Comparison of ENCODE assay signal across 8 cellular contexts in the genomic region with DNA sequence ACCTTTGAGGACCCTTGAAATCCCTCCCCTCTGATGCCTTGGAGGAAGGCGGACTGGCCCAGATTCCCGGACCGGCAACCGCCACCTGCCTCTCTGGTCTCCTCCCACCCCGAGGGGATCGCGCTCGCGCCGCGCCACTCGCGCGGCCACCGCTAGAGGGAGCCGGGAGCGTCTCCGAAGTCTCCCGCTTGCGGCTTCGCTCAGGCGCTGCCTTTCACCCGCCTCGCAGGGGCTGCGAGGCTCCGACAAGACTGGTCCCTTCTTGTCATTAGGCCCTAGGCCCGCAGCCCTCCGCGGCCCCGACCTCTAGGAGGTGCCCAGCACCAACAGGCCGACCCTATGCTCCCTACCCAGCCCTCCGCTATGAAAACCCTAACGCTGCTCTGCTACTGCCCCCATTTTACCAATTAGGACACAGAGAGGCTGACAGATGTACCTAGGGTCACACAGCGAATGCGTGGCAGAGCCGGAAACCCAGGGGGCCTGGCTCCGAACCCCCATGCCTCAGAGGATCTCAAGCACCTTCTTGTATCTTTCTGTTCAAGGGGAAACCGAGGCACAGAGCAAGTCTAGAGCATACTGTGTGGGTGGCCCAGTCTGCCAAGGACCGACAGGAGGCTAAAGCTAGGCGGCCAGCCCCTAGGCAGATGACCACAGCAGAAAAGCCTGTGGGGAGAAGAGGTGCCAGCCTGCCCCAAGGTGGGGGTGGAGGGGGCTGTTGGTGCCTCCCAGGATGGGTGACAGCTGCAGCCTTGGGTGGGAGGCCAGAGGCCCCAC. TPM values are rescaled to one million over a fixed set of nuclear protein-coding genes. Genes with fewer than 3 reads are reported as not detected.
DNase-seq lines count a peak whose midpoint lies in the region; ATAC-seq and TF ChIP-seq lines count a peak whose summit lies in the region.

No MANE protein-coding gene starts in this region.

- no peaks in the 10 kb centered on the region for H3K36me3 Mint-ChIP-seq in T-helper 17 cell (ENCODE audit: low read depth)

- H3K36me3 ChIP-seq in hepatocyte (replicated peaks; ENCODE audit: insufficient read depth, low read depth), result no peaks in the 10 kb centered on the region
- no peaks in the 10 kb centered on the region for H3K36me3 ChIP-seq in skeletal muscle tissue (ENCODE audit: control insufficient read depth in 3 of 3, insufficient read depth in 3 of 3, low read length in 3 of 3)

- peak; percentile 47 for DNase-seq in NCI-H1436 (lab: John Stamatoyannopoulos, UW)
- no peak for DNase-seq in NCI-H1436 treated with DMSO at 0.1 percent for 48 hours (lab: John Stamatoyannopoulos, UW)
- DNase-seq in MV-4-11 (lab: John Stamatoyannopoulos, UW), result peak; percentile 41
- DNase-seq in T-helper 17 cell, result peak; percentile 46 to 70 (median 52)
- DNase-seq in amniotic epithelial cell (ENCODE audit: low read depth), result peak; percentile 35
- DNase-seq in hepatocyte (ENCODE audit: low spot score), result peak; percentile 84

- H3K4me1 Mint-ChIP-seq in T-helper 17 cell, result no peaks in the 10 kb centered on the region

- H3K4me3 ChIP-seq in hepatocyte (no peak overlapping the region), skeletal muscle tissue (ENCODE audit: low read length in 3 of 3) (peak overlapping the region in 2 of 3 donors; percentile 23 to 45)

- H3K4me1 ChIP-seq in hepatocyte (ENCODE audit: insufficient read depth) (peaks cover 3% of the 10 kb centered on the region), skeletal muscle tissue (ENCODE audit: control insufficient read depth in 3 of 3, insufficient read depth in 3 of 3, low read length in 3 of 3) (peaks cover 3 to 7% (median 6%) of the 10 kb centered on the region in 3 donors)

- no peak overlapping the region for H3K27ac ChIP-seq in hepatocyte
- H3K27ac ChIP-seq in skeletal muscle tissue (ENCODE audit: low read depth, low read length), result no peak overlapping the region

- peaks cover 30% of the 10 kb centered on the region for H3K27me3 Mint-ChIP-seq in T-helper 17 cell

- peak; percentile 88 for TF ChIP-seq CTCF in hepatocyte (IDR thresholded peaks at IDR 0.05; ENCODE audit: poor library complexity)

- no peaks in the 10 kb centered on the region for H3K9me2 ChIP-seq in hepatocyte (replicated peaks; ENCODE audit: insufficient read depth)

- H3K27ac Mint-ChIP-seq in T-helper 17 cell, result no peak overlapping the region

- H3K27me3 ChIP-seq in hepatocyte (peaks cover 25% of the 10 kb centered on the region), skeletal muscle tissue (ENCODE audit: control insufficient read depth in 3 of 3, insufficient read depth in 3 of 3, low read length in 3 of 3) (peaks cover 18 to 37% (median 22%) of the 10 kb centered on the region in 3 donors)

- no peaks in the 10 kb centered on the region for H4K20me1 ChIP-seq in hepatocyte (ENCODE audit: insufficient read depth, poor library complexity, severe bottlenecking)

- peak overlapping the region; percentile 81 for H3K4me2 ChIP-seq in hepatocyte

- H3K9ac ChIP-seq in skeletal muscle tissue (ENCODE audit: low read depth in 1 of 3, low read length in 3 of 3), result peak overlapping the region in 1 of 3 donors; percentile 40

- peak overlapping the region; percentile 66 for H2AFZ ChIP-seq in hepatocyte

- no peaks in the 10 kb centered on the region for H3K79me2 ChIP-seq in hepatocyte

- H3K9me3 ChIP-seq in T-helper 17 cell (ENCODE audit: control insufficient read depth, low read length, poor library complexity, severe bottlenecking), result no peaks in the 10 kb centered on the region
- H3K9me3 ChIP-seq in hepatocyte (ENCODE audit: low read depth), result no peaks in the 10 kb centered on the region
- H3K9me3 ChIP-seq in skeletal muscle tissue (ENCODE audit: control insufficient read depth in 3 of 3, low read length in 3 of 3), result no peaks in the 10 kb centered on the region

- WGBS in hepatocyte (ENCODE audit: low lambda C conversion rate, missing lambda C conversion rate), result 17% methylated on average over 37 of the region's 40 CpGs

- peak overlapping the region; percentile 15 for H3K4me3 Mint-ChIP-seq in T-helper 17 cell

- peak; percentile 95 for ATAC-seq in T-helper 17 cell
- no peak for ATAC-seq in HG03439 (IDR thresholded peaks at IDR 0.05; ENCODE audit: unreplicated experiment)

RNA-seq across cellular contexts. Expression of gene VSX2, which starts 21.4 kb away (rescaled TPM):
- total RNA-seq in T-helper 17 cell (not detected), hepatocyte (not detected in 2 replicates), skeletal muscle tissue (not detected)
- polyA plus RNA-seq in hepatocyte, result not detected in 2 replicates
